Comparison of ENCODE assay signal across 17 cellular contexts in the genomic region with DNA sequence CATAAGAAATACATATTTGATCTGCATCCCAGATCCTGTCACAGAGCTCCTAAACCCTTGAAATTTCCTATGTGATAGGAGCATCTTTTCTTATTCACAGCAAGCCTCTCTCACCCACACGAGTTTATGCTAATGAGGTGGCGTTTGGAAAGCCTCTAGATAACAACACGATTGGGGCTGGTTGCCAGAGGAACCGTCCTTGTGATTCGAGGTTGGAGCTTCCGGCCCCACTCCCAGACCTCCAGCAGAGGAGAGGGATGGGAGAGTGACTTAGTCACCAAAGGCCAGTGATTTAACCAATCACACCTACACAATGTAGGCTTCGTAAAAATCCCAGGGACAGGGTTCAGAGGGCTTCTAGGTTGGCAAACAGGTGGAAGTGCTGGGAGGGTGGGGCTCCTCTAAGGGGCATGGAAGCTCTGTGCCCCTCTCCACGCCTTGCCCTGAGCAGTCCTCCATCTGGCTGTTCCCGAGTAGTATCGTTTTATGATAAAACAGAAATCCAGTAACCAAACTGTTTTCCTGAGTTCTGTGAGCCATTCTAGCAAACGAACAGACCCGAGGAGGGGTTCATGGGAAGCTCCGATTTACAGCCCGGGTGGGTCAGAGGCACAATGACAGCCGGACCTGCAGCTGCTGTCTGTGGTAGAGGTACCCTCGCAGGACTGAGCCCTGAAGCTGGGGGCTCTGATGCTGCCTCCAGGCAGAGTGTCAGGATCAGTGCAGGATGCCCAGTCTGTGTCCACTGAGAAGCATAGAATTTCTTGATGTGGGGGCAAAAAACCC.
DNase-seq lines count a peak whose midpoint lies in the region; ATAC-seq and TF ChIP-seq lines count a peak whose summit lies in the region.
"Had no signal": no experiment of that assay in that cellular context is flagged by ENCODE, and none has a peak within 500 bp of the region (broad histone marks: within the 10 kb centered on the region; RNA-seq: fewer than 3 reads in every experiment).

No MANE protein-coding gene starts in this region.

- H3K4me1 Mint-ChIP-seq in WTC11 (peaks cover 18% of the 10 kb centered on the region), neural crest cell (peaks cover 12% of the 10 kb centered on the region)

- TF ChIP-seq CTCF in WTC11 (IDR thresholded peaks at IDR 0.05) (no peak), neural crest cell (conservative IDR thresholded peaks at IDR 0.05) (no peak)

- no peaks in the 10 kb centered on the region for H3K36me3 Mint-ChIP-seq in WTC11
- no peaks in the 10 kb centered on the region for H3K36me3 Mint-ChIP-seq in neural crest cell (ENCODE audit: low read depth)
- H3K36me3 Mint-ChIP-seq: CD8-positive, alpha-beta T cell had no signal

- 0 out of 2 replicates have a peak, but pooled peaks cover 6% of the 10 kb centered on the region for H3K9me3 Mint-ChIP-seq in WTC11
- no peaks in the 10 kb centered on the region for H3K9me3 Mint-ChIP-seq in neural crest cell
- H3K9me3 Mint-ChIP-seq: CD8-positive, alpha-beta T cell; HFFc6 had no signal

- POLR2A ChIA-PET in WTC11 (lab: Charles Lee) = no interaction called here

- no peak overlapping the region for H3K27ac Mint-ChIP-seq in WTC11
- peak overlapping the region; percentile 88 for H3K27ac Mint-ChIP-seq in neural crest cell (ENCODE audit: unreplicated experiment)
- H3K27ac Mint-ChIP-seq: CD8-positive, alpha-beta T cell; HFFc6 had no signal

- CTCF ChIA-PET in WTC11 (lab: Charles Lee) = no interaction called here

- H3K27me3 Mint-ChIP-seq in WTC11 (ENCODE audit: low read depth) (no peaks in the 10 kb centered on the region), neural crest cell (ENCODE audit: low read depth) (no peaks in the 10 kb centered on the region)

- no peak overlapping the region for H3K4me3 Mint-ChIP-seq in WTC11
- no peak overlapping the region for H3K4me3 Mint-ChIP-seq in neural crest cell
- H3K4me3 Mint-ChIP-seq: CD8-positive, alpha-beta T cell; HFFc6 had no signal

- ATAC-seq in WTC11 = peak; percentile 79
- ATAC-seq in HG03108 (IDR thresholded peaks at IDR 0.05; ENCODE audit: unreplicated experiment) = no peak
- ATAC-seq in GM19467 (IDR thresholded peaks at IDR 0.05; ENCODE audit: unreplicated experiment) = no peak
- ATAC-seq: CD8-positive, alpha-beta T cell; HepG2 had no signal

- DNase-seq in Daoy (ENCODE audit: low read depth) = peak; percentile 75
- peak; percentile 80 for DNase-seq in M059J (ENCODE audit: low read depth)
- no peak for DNase-seq in WTC11 (ENCODE audit: low spot score)
- DNase-seq in neural crest cell (ENCODE audit: low read depth, low spot score) = no peak
- no peak for DNase-seq in glomerular visceral epithelial cell (ENCODE audit: extremely low spot score)
- DNase-seq in GM03348 (ENCODE audit: low spot score) = no peak
- DNase-seq: CD8-positive, alpha-beta T cell; DMS 273 treated with DMSO at 0.1 percent for 48 hours; GOT3; HFFc6; NCI-H2029; NCI-H2227 treated with DMSO at 0.1 percent for 48 hours; NCI-H524 treated with DMSO at 0.1 percent for 48 hours; NK-92 treated with Interleukin-12 subunit alpha and Interleukin-12 subunit beta, amount 100 ng/mL, for 24 hours had no signal

TF ChIP-seq in WTC11, 78 proteins besides CTCF, POLR2A, EP300 and RAD21:
- TF ChIP-seq ZNF532 (CRISPR knock-in tag; IDR thresholded peaks at IDR 0.05; ENCODE audit: borderline replicate concordance) (no peak), FOXJ3 (CRISPR knock-in tag; IDR thresholded peaks at IDR 0.05; ENCODE audit: borderline replicate concordance) (no peak), ZNF219 (CRISPR knock-in tag; IDR thresholded peaks at IDR 0.05; ENCODE audit: borderline replicate concordance) (no peak), ZSCAN18 (CRISPR knock-in tag; IDR thresholded peaks at IDR 0.05) (no peak), CREB1 (CRISPR knock-in tag; IDR thresholded peaks at IDR 0.05) (no peak), ZNF317 (CRISPR knock-in tag; IDR thresholded peaks at IDR 0.05; ENCODE audit: borderline replicate concordance, low read depth) (no peak), TEAD1 (CRISPR knock-in tag; IDR thresholded peaks at IDR 0.05) (no peak), NFATC4 (CRISPR knock-in tag; IDR thresholded peaks at IDR 0.05) (no peak), FOXK1 (CRISPR knock-in tag; IDR thresholded peaks at IDR 0.05) (no peak)
- TF ChIP-seq, protein P1, sequence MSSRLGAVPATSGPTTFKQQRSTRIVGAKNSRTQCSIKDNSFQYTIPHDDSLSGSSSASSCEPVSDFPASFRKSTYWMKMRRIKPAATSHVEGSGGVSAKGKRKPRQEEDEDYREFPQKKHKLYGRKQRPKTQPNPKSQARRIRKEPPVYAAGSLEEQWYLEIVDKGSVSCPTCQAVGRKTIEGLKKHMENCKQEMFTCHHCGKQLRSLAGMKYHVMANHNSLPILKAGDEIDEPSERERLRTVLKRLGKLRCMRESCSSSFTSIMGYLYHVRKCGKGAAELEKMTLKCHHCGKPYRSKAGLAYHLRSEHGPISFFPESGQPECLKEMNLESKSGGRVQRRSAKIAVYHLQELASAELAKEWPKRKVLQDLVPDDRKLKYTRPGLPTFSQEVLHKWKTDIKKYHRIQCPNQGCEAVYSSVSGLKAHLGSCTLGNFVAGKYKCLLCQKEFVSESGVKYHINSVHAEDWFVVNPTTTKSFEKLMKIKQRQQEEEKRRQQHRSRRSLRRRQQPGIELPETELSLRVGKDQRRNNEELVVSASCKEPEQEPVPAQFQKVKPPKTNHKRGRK (CRISPR knock-in tag; IDR thresholded peaks at IDR 0.05; ENCODE audit: borderline replicate concordance) = no peak
- TF ChIP-seq, protein P2, sequence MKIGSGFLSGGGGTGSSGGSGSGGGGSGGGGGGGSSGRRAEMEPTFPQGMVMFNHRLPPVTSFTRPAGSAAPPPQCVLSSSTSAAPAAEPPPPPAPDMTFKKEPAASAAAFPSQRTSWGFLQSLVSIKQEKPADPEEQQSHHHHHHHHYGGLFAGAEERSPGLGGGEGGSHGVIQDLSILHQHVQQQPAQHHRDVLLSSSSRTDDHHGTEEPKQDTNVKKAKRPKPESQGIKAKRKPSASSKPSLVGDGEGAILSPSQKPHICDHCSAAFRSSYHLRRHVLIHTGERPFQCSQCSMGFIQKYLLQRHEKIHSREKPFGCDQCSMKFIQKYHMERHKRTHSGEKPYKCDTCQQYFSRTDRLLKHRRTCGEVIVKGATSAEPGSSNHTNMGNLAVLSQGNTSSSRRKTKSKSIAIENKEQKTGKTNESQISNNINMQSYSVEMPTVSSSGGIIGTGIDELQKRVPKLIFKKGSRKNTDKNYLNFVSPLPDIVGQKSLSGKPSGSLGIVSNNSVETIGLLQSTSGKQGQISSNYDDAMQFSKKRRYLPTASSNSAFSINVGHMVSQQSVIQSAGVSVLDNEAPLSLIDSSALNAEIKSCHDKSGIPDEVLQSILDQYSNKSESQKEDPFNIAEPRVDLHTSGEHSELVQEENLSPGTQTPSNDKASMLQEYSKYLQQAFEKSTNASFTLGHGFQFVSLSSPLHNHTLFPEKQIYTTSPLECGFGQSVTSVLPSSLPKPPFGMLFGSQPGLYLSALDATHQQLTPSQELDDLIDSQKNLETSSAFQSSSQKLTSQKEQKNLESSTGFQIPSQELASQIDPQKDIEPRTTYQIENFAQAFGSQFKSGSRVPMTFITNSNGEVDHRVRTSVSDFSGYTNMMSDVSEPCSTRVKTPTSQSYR (CRISPR knock-in tag; IDR thresholded peaks at IDR 0.05) = no peak

Comparison
In these comparisons a context has a peak if more than half of its experiments do, and no peak if none do; other contexts are left out.
1. DNase-seq: peak in Daoy (single experiment) and M059J (single experiment); none in WTC11 (single experiment), neural crest cell (single experiment), glomerular visceral epithelial cell (single experiment) and GM03348 (single experiment).